ENCODE assay signal across 35 cellular contexts in genomic region chr12:121702944-121703343, GRCh38. TPM values are rescaled to one million over a fixed set of nuclear protein-coding genes. Genes with fewer than 3 reads are reported as not detected.
"Had no signal": no experiment of that assay in that cellular context is flagged by ENCODE, and none has a peak within 500 bp of the region (broad histone marks: within the 10 kb centered on the region; RNA-seq: fewer than 3 reads in every experiment).

No MANE protein-coding gene starts in this region.

- ATAC-seq: activated CD8-positive, alpha-beta memory T cell treated with anti-CD3 and anti-CD28 coated beads, Interleukin-2, amount 10 ng/mL, durations not matched to agents 7 days and 5 days; activated naive CD4-positive, alpha-beta T cell treated with anti-CD3 and anti-CD28 coated beads, Interleukin-2, amount 50 U/mL, for 72 hours; activated T-cell treated with anti-CD3 and anti-CD28 coated beads, Interleukin-2, amount 50 U/mL, for 72 hours; activated T-helper 17 cell treated with anti-CD3 and anti-CD28 coated beads, Interleukin-2, amount 50 U/mL, for 72 hours; body of pancreas; Right ventricle myocardium inferior had no signal

- H3K4me1 ChIP-seq: adrenal gland, body of pancreas, breast epithelium had no signal

- H3K9me3 ChIP-seq: adrenal gland, body of pancreas, breast epithelium had no signal

- H3K27me3 ChIP-seq: adrenal gland, body of pancreas, breast epithelium had no signal

- H2AFZ ChIP-seq: PC-9 had no signal

- H3K9me3 Mint-ChIP-seq: activated CD4-positive, alpha-beta memory T cell treated with anti-CD3 and anti-CD28 coated beads, Interleukin-2, amount 10 ng/mL, durations not matched to agents 7 days and 5 days; activated naive CD4-positive, alpha-beta T cell treated with anti-CD3 and anti-CD28 coated beads, Interleukin-2, amount 50 U/mL, for 72 hours; activated T-cell treated with anti-CD3 and anti-CD28 coated beads, Interleukin-2, amount 50 U/mL, for 72 hours; activated T-helper 17 cell treated with anti-CD3 and anti-CD28 coated beads, Interleukin-2, amount 50 U/mL, for 72 hours had no signal

- FAIRE-seq: astrocyte, K562, RCC 7860 had no signal

- H3K36me3 ChIP-seq: adrenal gland, breast epithelium had no signal

- H3K27ac ChIP-seq: adrenal gland, body of pancreas, PC-9, RWPE1, VCaP had no signal

- H3K4me3 ChIP-seq: adrenal gland, body of pancreas, breast epithelium, K562, PC-9 had no signal

- H3K27me3 Mint-ChIP-seq: activated CD8-positive, alpha-beta memory T cell treated with anti-CD3 and anti-CD28 coated beads, Interleukin-2, amount 10 ng/mL, durations not matched to agents 7 days and 5 days had no signal

- DNase-seq: activated B cell treated with CpG ODN at 0.5 μM for 24 hours; activated CD4-positive, alpha-beta memory T cell treated with anti-CD3 and anti-CD28 coated beads, Interleukin-2, amount 10 ng/mL, durations not matched to agents 7 days and 5 days; activated CD4-positive, alpha-beta T cell treated with anti-CD3 and anti-CD28 coated beads for 48 hours; activated CD4-positive, CD25-positive, alpha-beta regulatory T cell treated with anti-CD3 and anti-CD28 coated beads, Interleukin-2, amount 50 U/mL, for 72 hours; activated CD8-positive, alpha-beta memory T cell treated with anti-CD3 and anti-CD28 coated beads for 24 hours; activated CD8-positive, alpha-beta memory T cell treated with anti-CD3 and anti-CD28 coated beads, Interleukin-2, amount 10 ng/mL, durations not matched to agents 7 days and 5 days; activated effector memory CD4-positive, alpha-beta T cell treated with anti-CD3 and anti-CD28 coated beads, Interleukin-2, amount 50 U/mL, for 16 hours; activated naive CD4-positive, alpha-beta T cell; activated T-cell treated with anti-CD3 and anti-CD28 coated beads, Interleukin-2, amount 50 U/mL, for 1 hour; activated T-cell treated with anti-CD3 and anti-CD28 coated beads, Interleukin-2, amount 50 U/mL, for 72 hours; adrenal gland; body of pancreas; NCI-H1105; NCI-H1417 treated with DMSO at 0.1 percent for 48 hours; NCI-H1930; NCI-H2081 treated with DMSO at 0.1 percent for 48 hours; NCI-H226; NCI-H446 treated with DMSO at 0.1 percent for 48 hours; NCI-H524; NCI-H69; NCI-H82; PC-9; SW 1271; T-helper 1 cell; T-helper 2 cell; T-helper 9 cell had no signal

- H3K27ac Mint-ChIP-seq: activated B cell treated with CpG ODN at 0.5 μM for 24 hours; activated CD4-positive, alpha-beta memory T cell treated with anti-CD3 and anti-CD28 coated beads, Interleukin-2, amount 10 ng/mL, durations not matched to agents 7 days and 5 days; activated CD8-positive, alpha-beta memory T cell treated with anti-CD3 and anti-CD28 coated beads, Interleukin-2, amount 10 ng/mL, durations not matched to agents 7 days and 5 days; activated naive CD4-positive, alpha-beta T cell treated with anti-CD3 and anti-CD28 coated beads, Interleukin-2, amount 50 U/mL, for 72 hours; activated T-cell treated with anti-CD3 and anti-CD28 coated beads, Interleukin-2, amount 50 U/mL, for 72 hours; activated T-helper 17 cell treated with anti-CD3 and anti-CD28 coated beads, Interleukin-2, amount 50 U/mL, for 72 hours had no signal

- H3K4me2 ChIP-seq: PC-9 had no signal

- H3K4me3 Mint-ChIP-seq: activated B cell treated with CpG ODN at 0.5 μM for 24 hours; activated CD4-positive, alpha-beta memory T cell treated with anti-CD3 and anti-CD28 coated beads, Interleukin-2, amount 10 ng/mL, durations not matched to agents 7 days and 5 days; activated CD8-positive, alpha-beta memory T cell treated with anti-CD3 and anti-CD28 coated beads, Interleukin-2, amount 10 ng/mL, durations not matched to agents 7 days and 5 days; activated T-cell treated with anti-CD3 and anti-CD28 coated beads, Interleukin-2, amount 50 U/mL, for 72 hours; activated T-helper 17 cell treated with anti-CD3 and anti-CD28 coated beads, Interleukin-2, amount 50 U/mL, for 72 hours had no signal

- H3K4me1 Mint-ChIP-seq: activated B cell treated with CpG ODN at 0.5 μM for 24 hours; activated CD4-positive, alpha-beta memory T cell treated with anti-CD3 and anti-CD28 coated beads, Interleukin-2, amount 10 ng/mL, durations not matched to agents 7 days and 5 days; activated CD8-positive, alpha-beta memory T cell treated with anti-CD3 and anti-CD28 coated beads, Interleukin-2, amount 10 ng/mL, durations not matched to agents 7 days and 5 days; activated T-helper 17 cell treated with anti-CD3 and anti-CD28 coated beads, Interleukin-2, amount 50 U/mL, for 72 hours had no signal

- H3K36me3 Mint-ChIP-seq: activated naive CD4-positive, alpha-beta T cell treated with anti-CD3 and anti-CD28 coated beads, Interleukin-2, amount 50 U/mL, for 72 hours had no signal

RNA-seq across cellular contexts. Expression of gene MORN3, which starts 33.5 kb away (rescaled TPM):
- total RNA-seq: body of pancreas had no signal
